ENCODE assay signal across 1 cellular context in the genomic region with DNA sequence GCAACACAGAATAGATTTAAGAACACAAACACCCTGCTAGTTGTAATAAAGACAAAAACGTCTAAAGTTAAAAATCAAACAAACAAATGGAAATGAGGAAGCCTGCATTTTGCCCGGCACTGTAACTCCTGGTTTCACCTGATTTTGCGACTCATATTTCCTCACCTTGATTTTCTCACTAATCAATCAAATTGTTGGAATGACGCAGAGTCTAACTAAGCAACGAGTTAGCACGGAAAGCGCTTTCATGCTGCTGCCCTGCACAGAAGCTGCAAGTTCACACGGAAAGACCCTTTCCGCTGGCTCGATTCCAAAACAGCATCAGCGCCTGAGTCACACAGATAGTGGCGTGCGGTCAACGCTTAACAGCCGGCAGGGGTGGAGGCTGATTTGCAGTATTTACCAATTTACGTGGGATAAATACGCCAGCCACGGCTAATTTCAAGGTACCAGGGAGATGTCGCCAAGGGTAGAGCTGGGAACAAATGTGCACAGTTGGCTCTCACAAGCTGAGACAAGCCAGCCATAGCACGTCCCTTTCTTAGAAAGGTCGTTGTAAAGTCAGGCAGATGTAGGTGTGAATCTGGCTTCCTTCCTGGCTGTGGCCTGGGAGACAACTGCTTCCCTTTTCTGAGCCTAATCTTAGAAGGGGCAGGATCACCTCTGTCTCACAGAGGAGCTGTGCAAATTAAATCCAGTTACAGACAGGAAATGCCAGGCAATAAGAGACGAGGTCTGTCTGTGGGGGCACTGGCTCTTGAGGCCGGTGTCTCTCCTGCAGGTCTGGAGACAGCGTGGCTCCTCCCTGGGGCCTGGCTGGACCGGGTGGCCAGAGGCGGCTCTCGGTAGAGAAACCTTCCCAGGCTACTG.
TF ChIP-seq lines count a peak whose summit lies in the region.

No MANE protein-coding gene starts in this region.

TF ChIP-seq in GM12878, 131 proteins besides CTCF, POLR2A, EP300 and RAD21 (continued from another document and continues in another):
- TF ChIP-seq, protein P1, sequence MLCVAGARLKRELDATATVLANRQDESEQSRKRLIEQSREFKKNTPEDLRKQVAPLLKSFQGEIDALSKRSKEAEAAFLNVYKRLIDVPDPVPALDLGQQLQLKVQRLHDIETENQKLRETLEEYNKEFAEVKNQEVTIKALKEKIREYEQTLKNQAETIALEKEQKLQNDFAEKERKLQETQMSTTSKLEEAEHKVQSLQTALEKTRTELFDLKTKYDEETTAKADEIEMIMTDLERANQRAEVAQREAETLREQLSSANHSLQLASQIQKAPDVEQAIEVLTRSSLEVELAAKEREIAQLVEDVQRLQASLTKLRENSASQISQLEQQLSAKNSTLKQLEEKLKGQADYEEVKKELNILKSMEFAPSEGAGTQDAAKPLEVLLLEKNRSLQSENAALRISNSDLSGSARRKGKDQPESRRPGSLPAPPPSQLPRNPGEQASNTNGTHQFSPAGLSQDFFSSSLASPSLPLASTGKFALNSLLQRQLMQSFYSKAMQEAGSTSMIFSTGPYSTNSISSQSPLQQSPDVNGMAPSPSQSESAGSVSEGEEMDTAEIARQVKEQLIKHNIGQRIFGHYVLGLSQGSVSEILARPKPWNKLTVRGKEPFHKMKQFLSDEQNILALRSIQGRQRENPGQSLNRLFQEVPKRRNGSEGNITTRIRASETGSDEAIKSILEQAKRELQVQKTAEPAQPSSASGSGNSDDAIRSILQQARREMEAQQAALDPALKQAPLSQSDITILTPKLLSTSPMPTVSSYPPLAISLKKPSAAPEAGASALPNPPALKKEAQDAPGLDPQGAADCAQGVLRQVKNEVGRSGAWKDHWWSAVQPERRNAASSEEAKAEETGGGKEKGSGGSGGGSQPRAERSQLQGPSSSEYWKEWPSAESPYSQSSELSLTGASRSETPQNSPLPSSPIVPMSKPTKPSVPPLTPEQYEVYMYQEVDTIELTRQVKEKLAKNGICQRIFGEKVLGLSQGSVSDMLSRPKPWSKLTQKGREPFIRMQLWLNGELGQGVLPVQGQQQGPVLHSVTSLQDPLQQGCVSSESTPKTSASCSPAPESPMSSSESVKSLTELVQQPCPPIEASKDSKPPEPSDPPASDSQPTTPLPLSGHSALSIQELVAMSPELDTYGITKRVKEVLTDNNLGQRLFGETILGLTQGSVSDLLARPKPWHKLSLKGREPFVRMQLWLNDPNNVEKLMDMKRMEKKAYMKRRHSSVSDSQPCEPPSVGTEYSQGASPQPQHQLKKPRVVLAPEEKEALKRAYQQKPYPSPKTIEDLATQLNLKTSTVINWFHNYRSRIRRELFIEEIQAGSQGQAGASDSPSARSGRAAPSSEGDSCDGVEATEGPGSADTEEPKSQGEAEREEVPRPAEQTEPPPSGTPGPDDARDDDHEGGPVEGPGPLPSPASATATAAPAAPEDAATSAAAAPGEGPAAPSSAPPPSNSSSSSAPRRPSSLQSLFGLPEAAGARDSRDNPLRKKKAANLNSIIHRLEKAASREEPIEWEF (IDR thresholded peaks at IDR 0.05; ENCODE audit: insufficient replicate concordance, low read depth, low read length): no peak
- TF ChIP-seq TCF3 (IDR thresholded peaks at IDR 0.05; ENCODE audit: borderline replicate concordance, insufficient read depth, low read depth, low read length): 0 out of 2 replicates have a peak, but pooled peaks have one; percentile 63
- no peak for TF ChIP-seq CHD4 (IDR thresholded peaks at IDR 0.05)
- no peak for TF ChIP-seq RFX5 (IDR thresholded peaks at IDR 0.05; ENCODE audit: low read depth, low read length)
- TF ChIP-seq RBBP5 (conservative IDR thresholded peaks at IDR 0.05): no peak
- no peak for TF ChIP-seq HDAC2 (IDR thresholded peaks at IDR 0.05)
- TF ChIP-seq KLF5 (IDR thresholded peaks at IDR 0.05; ENCODE audit: partially characterized antibody): no peak
- no peak for TF ChIP-seq TBL1XR1 (IDR thresholded peaks at IDR 0.05; ENCODE audit: low read depth, low read length)
- TF ChIP-seq BMI1 (IDR thresholded peaks at IDR 0.05; ENCODE audit: borderline replicate concordance): peak; percentile 60; the same call in 1 of the 2 replicates
- peak; percentile 74 for TF ChIP-seq ATF7 (IDR thresholded peaks at IDR 0.05; ENCODE audit: low read depth)
- TF ChIP-seq, protein P2, sequence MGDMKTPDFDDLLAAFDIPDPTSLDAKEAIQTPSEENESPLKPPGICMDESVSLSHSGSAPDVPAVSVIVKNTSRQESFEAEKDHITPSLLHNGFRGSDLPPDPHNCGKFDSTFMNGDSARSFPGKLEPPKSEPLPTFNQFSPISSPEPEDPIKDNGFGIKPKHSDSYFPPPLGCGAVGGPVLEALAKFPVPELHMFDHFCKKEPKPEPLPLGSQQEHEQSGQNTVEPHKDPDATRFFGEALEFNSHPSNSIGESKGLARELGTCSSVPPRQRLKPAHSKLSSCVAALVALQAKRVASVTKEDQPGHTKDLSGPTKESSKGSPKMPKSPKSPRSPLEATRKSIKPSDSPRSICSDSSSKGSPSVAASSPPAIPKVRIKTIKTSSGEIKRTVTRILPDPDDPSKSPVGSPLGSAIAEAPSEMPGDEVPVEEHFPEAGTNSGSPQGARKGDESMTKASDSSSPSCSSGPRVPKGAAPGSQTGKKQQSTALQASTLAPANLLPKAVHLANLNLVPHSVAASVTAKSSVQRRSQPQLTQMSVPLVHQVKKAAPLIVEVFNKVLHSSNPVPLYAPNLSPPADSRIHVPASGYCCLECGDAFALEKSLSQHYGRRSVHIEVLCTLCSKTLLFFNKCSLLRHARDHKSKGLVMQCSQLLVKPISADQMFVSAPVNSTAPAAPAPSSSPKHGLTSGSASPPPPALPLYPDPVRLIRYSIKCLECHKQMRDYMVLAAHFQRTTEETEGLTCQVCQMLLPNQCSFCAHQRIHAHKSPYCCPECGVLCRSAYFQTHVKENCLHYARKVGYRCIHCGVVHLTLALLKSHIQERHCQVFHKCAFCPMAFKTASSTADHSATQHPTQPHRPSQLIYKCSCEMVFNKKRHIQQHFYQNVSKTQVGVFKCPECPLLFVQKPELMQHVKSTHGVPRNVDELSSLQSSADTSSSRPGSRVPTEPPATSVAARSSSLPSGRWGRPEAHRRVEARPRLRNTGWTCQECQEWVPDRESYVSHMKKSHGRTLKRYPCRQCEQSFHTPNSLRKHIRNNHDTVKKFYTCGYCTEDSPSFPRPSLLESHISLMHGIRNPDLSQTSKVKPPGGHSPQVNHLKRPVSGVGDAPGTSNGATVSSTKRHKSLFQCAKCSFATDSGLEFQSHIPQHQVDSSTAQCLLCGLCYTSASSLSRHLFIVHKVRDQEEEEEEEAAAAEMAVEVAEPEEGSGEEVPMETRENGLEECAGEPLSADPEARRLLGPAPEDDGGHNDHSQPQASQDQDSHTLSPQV (IDR thresholded peaks at IDR 0.05): peak; percentile 3; the same call in 1 of the 2 replicates
- TF ChIP-seq ZNF24 (IDR thresholded peaks at IDR 0.05): no peak
- peak in 1 of 2 experiments; percentile 84; a peak in 2 of 4 replicates for TF ChIP-seq ETV6 (conservative IDR thresholded peaks at IDR 0.05 in 1 of 2, IDR thresholded peaks at IDR 0.05 in 1 of 2; ENCODE audit: borderline replicate concordance in 1 of 2, low read depth in 1 of 2)
- TF ChIP-seq, protein P3, sequence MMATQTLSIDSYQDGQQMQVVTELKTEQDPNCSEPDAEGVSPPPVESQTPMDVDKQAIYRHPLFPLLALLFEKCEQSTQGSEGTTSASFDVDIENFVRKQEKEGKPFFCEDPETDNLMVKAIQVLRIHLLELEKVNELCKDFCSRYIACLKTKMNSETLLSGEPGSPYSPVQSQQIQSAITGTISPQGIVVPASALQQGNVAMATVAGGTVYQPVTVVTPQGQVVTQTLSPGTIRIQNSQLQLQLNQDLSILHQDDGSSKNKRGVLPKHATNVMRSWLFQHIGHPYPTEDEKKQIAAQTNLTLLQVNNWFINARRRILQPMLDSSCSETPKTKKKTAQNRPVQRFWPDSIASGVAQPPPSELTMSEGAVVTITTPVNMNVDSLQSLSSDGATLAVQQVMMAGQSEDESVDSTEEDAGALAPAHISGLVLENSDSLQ (IDR thresholded peaks at IDR 0.05): peak; percentile 80
- TF ChIP-seq, protein P4, sequence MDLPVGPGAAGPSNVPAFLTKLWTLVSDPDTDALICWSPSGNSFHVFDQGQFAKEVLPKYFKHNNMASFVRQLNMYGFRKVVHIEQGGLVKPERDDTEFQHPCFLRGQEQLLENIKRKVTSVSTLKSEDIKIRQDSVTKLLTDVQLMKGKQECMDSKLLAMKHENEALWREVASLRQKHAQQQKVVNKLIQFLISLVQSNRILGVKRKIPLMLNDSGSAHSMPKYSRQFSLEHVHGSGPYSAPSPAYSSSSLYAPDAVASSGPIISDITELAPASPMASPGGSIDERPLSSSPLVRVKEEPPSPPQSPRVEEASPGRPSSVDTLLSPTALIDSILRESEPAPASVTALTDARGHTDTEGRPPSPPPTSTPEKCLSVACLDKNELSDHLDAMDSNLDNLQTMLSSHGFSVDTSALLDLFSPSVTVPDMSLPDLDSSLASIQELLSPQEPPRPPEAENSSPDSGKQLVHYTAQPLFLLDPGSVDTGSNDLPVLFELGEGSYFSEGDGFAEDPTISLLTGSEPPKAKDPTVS (IDR thresholded peaks at IDR 0.05; ENCODE audit: low read depth, low read length): no peak
- TF ChIP-seq EZH2 (IDR thresholded peaks at IDR 0.05; ENCODE audit: borderline replicate concordance, control insufficient read depth, low read depth, low read length): no peak
- peak; percentile 74 for TF ChIP-seq FOXM1 (IDR thresholded peaks at IDR 0.05; ENCODE audit: low read depth, low read length)
- TF ChIP-seq PAX5 (IDR thresholded peaks at IDR 0.05; ENCODE audit: borderline replicate concordance, low read depth, low read length): peak; percentile 68; the same call in 1 of the 2 replicates
- TF ChIP-seq RAD51 (IDR thresholded peaks at IDR 0.05): no peak
- TF ChIP-seq, protein P5, sequence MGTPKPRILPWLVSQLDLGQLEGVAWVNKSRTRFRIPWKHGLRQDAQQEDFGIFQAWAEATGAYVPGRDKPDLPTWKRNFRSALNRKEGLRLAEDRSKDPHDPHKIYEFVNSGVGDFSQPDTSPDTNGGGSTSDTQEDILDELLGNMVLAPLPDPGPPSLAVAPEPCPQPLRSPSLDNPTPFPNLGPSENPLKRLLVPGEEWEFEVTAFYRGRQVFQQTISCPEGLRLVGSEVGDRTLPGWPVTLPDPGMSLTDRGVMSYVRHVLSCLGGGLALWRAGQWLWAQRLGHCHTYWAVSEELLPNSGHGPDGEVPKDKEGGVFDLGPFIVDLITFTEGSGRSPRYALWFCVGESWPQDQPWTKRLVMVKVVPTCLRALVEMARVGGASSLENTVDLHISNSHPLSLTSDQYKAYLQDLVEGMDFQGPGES (IDR thresholded peaks at IDR 0.05): no peak
- TF ChIP-seq, protein P6, sequence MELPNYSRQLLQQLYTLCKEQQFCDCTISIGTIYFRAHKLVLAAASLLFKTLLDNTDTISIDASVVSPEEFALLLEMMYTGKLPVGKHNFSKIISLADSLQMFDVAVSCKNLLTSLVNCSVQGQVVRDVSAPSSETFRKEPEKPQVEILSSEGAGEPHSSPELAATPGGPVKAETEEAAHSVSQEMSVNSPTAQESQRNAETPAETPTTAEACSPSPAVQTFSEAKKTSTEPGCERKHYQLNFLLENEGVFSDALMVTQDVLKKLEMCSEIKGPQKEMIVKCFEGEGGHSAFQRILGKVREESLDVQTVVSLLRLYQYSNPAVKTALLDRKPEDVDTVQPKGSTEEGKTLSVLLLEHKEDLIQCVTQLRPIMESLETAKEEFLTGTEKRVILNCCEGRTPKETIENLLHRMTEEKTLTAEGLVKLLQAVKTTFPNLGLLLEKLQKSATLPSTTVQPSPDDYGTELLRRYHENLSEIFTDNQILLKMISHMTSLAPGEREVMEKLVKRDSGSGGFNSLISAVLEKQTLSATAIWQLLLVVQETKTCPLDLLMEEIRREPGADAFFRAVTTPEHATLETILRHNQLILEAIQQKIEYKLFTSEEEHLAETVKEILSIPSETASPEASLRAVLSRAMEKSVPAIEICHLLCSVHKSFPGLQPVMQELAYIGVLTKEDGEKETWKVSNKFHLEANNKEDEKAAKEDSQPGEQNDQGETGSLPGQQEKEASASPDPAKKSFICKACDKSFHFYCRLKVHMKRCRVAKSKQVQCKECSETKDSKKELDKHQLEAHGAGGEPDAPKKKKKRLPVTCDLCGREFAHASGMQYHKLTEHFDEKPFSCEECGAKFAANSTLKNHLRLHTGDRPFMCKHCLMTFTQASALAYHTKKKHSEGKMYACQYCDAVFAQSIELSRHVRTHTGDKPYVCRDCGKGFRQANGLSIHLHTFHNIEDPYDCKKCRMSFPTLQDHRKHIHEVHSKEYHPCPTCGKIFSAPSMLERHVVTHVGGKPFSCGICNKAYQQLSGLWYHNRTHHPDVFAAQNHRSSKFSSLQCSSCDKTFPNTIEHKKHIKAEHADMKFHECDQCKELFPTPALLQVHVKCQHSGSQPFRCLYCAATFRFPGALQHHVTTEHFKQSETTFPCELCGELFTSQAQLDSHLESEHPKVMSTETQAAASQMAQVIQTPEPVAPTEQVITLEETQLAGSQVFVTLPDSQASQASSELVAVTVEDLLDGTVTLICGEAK (IDR thresholded peaks at IDR 0.05; ENCODE audit: borderline replicate concordance): no peak
- 0 out of 2 replicates have a peak, but pooled peaks have one; percentile 21 for TF ChIP-seq FOXK2 (IDR thresholded peaks at IDR 0.05)
- TF ChIP-seq NFIC (IDR thresholded peaks at IDR 0.05; ENCODE audit: low read depth, low read length): peak; percentile 81
- TF ChIP-seq POLR2AphosphoS2 (IDR thresholded peaks at IDR 0.05; ENCODE audit: low read depth, low read length): no peak
- TF ChIP-seq ZZZ3 (IDR thresholded peaks at IDR 0.05; ENCODE audit: control insufficient read depth, insufficient read length, low read depth): no peak
- TF ChIP-seq SREBF2 (IDR thresholded peaks at IDR 0.05; ENCODE audit: low read length): no peak
- no peak for TF ChIP-seq MYC (IDR thresholded peaks at IDR 0.05; ENCODE audit: insufficient read depth, insufficient read length, insufficient replicate concordance, low read length, severe bottlenecking)
- TF ChIP-seq MTA2 (IDR thresholded peaks at IDR 0.05; ENCODE audit: low read depth): peak; percentile 88
- TF ChIP-seq SMAD1 (IDR thresholded peaks at IDR 0.05; ENCODE audit: low read depth, partially characterized antibody): peak; percentile 94
- peak; percentile 86 for TF ChIP-seq JUNB (IDR thresholded peaks at IDR 0.05)
- TF ChIP-seq HDGF (IDR thresholded peaks at IDR 0.05): no peak
- no peak for TF ChIP-seq CHD1 (IDR thresholded peaks at IDR 0.05; ENCODE audit: low read depth, low read length)
